1 cellular context compared by ENCODE assay signal in genomic region chr2:45373534-45373933, GRCh38.
TF ChIP-seq lines count a peak whose summit lies in the region.

No MANE protein-coding gene starts in this region.

TF ChIP-seq in HepG2, 621 proteins besides CTCF, POLR2A, EP300 and RAD21 (continued from another document and continues in another):
- TF ChIP-seq ZNF318 (CRISPR knock-in tag; IDR thresholded peaks at IDR 0.05) (no peak), KAT8 (CRISPR knock-in tag; IDR thresholded peaks at IDR 0.05) (peak; percentile 56; the same call in 1 of the 2 replicates), DMTF1 (CRISPR knock-in tag; IDR thresholded peaks at IDR 0.05) (no peak), TRAFD1 (CRISPR knock-in tag; IDR thresholded peaks at IDR 0.05; ENCODE audit: borderline replicate concordance) (no peak), MEIS1 (CRISPR knock-in tag; IDR thresholded peaks at IDR 0.05; ENCODE audit: borderline replicate concordance) (no peak), TRIM24 (CRISPR knock-in tag; IDR thresholded peaks at IDR 0.05) (peak; percentile 58; the same call in 1 of the 2 replicates), ZBTB4 (CRISPR knock-in tag; IDR thresholded peaks at IDR 0.05; ENCODE audit: borderline replicate concordance) (no peak), KLF15 (CRISPR knock-in tag; IDR thresholded peaks at IDR 0.05; ENCODE audit: borderline replicate concordance) (no peak), ETV5 (CRISPR knock-in tag; IDR thresholded peaks at IDR 0.05; ENCODE audit: borderline replicate concordance) (peak; percentile 84; the same call in 1 of the 2 replicates), ZIK1 (CRISPR knock-in tag; IDR thresholded peaks at IDR 0.05; ENCODE audit: borderline replicate concordance, low read depth) (no peak), TAF15 (IDR thresholded peaks at IDR 0.05; ENCODE audit: low read depth, low read length, poor library complexity, severe bottlenecking) (no peak), SKI (IDR thresholded peaks at IDR 0.05; ENCODE audit: partially characterized antibody) (peak; percentile 83), KLF9 (CRISPR knock-in tag; IDR thresholded peaks at IDR 0.05; ENCODE audit: low read depth) (no peak), MAFG (CRISPR knock-in tag; IDR thresholded peaks at IDR 0.05) (no peak), ZNF619 (CRISPR knock-in tag; IDR thresholded peaks at IDR 0.05) (no peak), KDM5A (IDR thresholded peaks at IDR 0.05; ENCODE audit: borderline replicate concordance, low read length) (no peak), ZNF878 (CRISPR knock-in tag; IDR thresholded peaks at IDR 0.05) (no peak), JARID2 (CRISPR knock-in tag; IDR thresholded peaks at IDR 0.05; ENCODE audit: insufficient replicate concordance) (no peak), ZNF639 (CRISPR knock-in tag; conservative IDR thresholded peaks at IDR 0.05) (no peak), ARID2 (CRISPR knock-in tag; IDR thresholded peaks at IDR 0.05; ENCODE audit: borderline replicate concordance) (peak; percentile 45; the same call in 1 of the 2 replicates), DBP (CRISPR knock-in tag; IDR thresholded peaks at IDR 0.05; ENCODE audit: not compliant biosample characterization) (no peak), ZBED4 (CRISPR knock-in tag; IDR thresholded peaks at IDR 0.05; ENCODE audit: borderline replicate concordance) (no peak), MXD3 (CRISPR knock-in tag; IDR thresholded peaks at IDR 0.05) (no peak), ZNF496 (CRISPR knock-in tag; IDR thresholded peaks at IDR 0.05; ENCODE audit: insufficient replicate concordance) (no peak), IRF9 (CRISPR knock-in tag; IDR thresholded peaks at IDR 0.05; ENCODE audit: borderline replicate concordance) (no peak), ZNF800 (CRISPR knock-in tag; IDR thresholded peaks at IDR 0.05) (no peak)
